In the genomic region with DNA sequence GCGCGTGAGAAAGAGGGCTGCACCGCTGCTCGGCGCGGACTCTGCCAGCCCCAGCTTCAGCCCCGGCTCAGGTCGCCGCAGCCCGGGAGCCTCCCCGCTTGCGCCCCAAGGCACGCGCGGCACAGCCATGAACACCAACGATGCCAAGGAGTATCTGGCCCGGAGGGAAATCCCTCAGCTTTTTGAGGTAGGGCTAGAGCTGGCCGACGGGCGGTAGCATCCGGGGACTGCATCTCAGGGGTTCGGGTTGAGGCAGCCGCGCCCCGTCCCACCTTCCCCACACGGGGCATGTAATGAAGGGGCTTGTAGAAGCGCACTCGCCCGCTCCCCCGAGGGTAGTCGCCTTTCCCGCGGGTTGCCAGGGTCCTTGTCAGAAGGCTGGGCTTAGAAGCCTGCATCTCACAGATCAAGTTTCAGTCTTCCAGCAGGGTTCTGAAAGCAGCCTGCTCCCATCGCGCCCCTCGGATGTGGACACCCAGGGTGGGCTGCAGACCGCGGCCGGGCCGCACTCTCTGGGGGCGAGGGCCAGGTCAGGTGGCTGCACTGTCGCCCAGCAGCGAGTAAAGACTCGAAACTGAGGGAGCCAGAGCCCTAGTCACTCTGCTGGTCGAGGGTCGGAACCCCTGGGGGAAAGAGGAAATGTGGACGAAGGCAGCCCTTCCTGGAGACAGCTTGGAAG, we compare ENCODE assay signal across 8 cellular contexts. TPM values are rescaled to one million over a fixed set of nuclear protein-coding genes. Genes with fewer than 3 reads are reported as not detected.
DNase-seq lines count a peak whose midpoint lies in the region; ATAC-seq and TF ChIP-seq lines count a peak whose summit lies in the region.

No MANE protein-coding gene starts in this region.

- intact Hi-C loops in upper lobe of right lung (cut with DNase I), result no loop called here

- no peaks in the 10 kb centered on the region for H3K36me3 ChIP-seq in MG63
- no peaks in the 10 kb centered on the region for H3K36me3 ChIP-seq in fibroblast of lung (ENCODE audit: control insufficient read depth, insufficient read depth, low read length)
- no peaks in the 10 kb centered on the region for H3K36me3 ChIP-seq in upper lobe of right lung

- H3K9ac ChIP-seq in fibroblast of lung (ENCODE audit: insufficient read depth, low read length), result peak overlapping the region; percentile 69

- no peak overlapping the region for H3K27ac Mint-ChIP-seq in neural crest cell (ENCODE audit: unreplicated experiment)

- H3K27me3 ChIP-seq in MG63 (no peaks in the 10 kb centered on the region; the same call in 1 of the 2 replicates), fibroblast of lung (ENCODE audit: control insufficient read depth, insufficient read depth, low read length) (no peaks in the 10 kb centered on the region), upper lobe of right lung (peaks cover 52% of the 10 kb centered on the region)

- H3K9me3 ChIP-seq in MG63 (no peaks in the 10 kb centered on the region), fibroblast of lung (ENCODE audit: control insufficient read depth, insufficient read depth, low read depth, low read length) (no peaks in the 10 kb centered on the region), upper lobe of right lung (no peaks in the 10 kb centered on the region)

- H3K9me3 Mint-ChIP-seq in neural crest cell, result no peaks in the 10 kb centered on the region

- no peaks in the 10 kb centered on the region for H4K20me1 ChIP-seq in fibroblast of lung (ENCODE audit: control insufficient read depth, extremely low read depth, insufficient read depth, low read length)

- H2AFZ ChIP-seq in fibroblast of lung (ENCODE audit: low read length), result peak overlapping the region; percentile 80

- H3K4me1 ChIP-seq in fibroblast of lung (ENCODE audit: control insufficient read depth, extremely low read depth, insufficient read depth, low read length) (peaks cover 7% of the 10 kb centered on the region), upper lobe of right lung (peaks cover 13% of the 10 kb centered on the region)

- H3K27ac ChIP-seq in fibroblast of lung (ENCODE audit: insufficient read depth, low read length), result peak overlapping the region; percentile 60
- H3K27ac ChIP-seq in upper lobe of right lung, result no peak overlapping the region

- H3K4me3 Mint-ChIP-seq in neural crest cell, result peak overlapping the region; percentile 77

- peak overlapping the region; percentile 87 for H3K4me2 ChIP-seq in fibroblast of lung (ENCODE audit: extremely low read depth, insufficient read depth, low read length)

- ATAC-seq in GM19328 (IDR thresholded peaks at IDR 0.05; ENCODE audit: unreplicated experiment) (peak; percentile 35), upper lobe of right lung (peak; percentile 54)

- peaks cover 23% of the 10 kb centered on the region for H3K79me2 ChIP-seq in fibroblast of lung (ENCODE audit: control insufficient read depth, insufficient read depth, low read length)

- H3K4me1 Mint-ChIP-seq in neural crest cell, result peaks cover 9% of the 10 kb centered on the region

- H3K4me3 ChIP-seq in AG09309 (ENCODE audit: control insufficient read depth, low read depth, low read length) (peak overlapping the region; percentile 98), MG63 (peak overlapping the region; percentile 65), fibroblast of lung (replicated peaks in 1 of 4; ENCODE audit: control extremely low read depth in 1 of 4, insufficient read depth in 1 of 4, low read depth in 3 of 4, low read length in 4 of 4) (peak overlapping the region; percentile 68 to 90 (median 86)), upper lobe of right lung (peak overlapping the region; percentile 43)

- TF ChIP-seq CTCF in AG09309 (IDR thresholded peaks at IDR 0.05; ENCODE audit: control insufficient read depth, insufficient read depth, low read depth, low read length, missing control alignments) (no peak), fibroblast of lung (conservative IDR thresholded peaks at IDR 0.05 in 1 of 2, IDR thresholded peaks at IDR 0.05 in 1 of 2; ENCODE audit: low read depth in 1 of 2, low read length in 2 of 2) (no peak), neural crest cell (conservative IDR thresholded peaks at IDR 0.05) (no peak), upper lobe of right lung (IDR thresholded peaks at IDR 0.05) (no peak)

- no peak for DNase-seq in AG09309 (ENCODE audit: low read depth)
- DNase-seq in MG63, result peak; percentile 46
- peak; percentile 16 for DNase-seq in activated T-cell treated with anti-CD3 and anti-CD28 coated beads for 4 hours
- peak; percentile 22 to 36 for DNase-seq in fibroblast of lung (ENCODE audit: low read depth in 2 of 2)
- DNase-seq in neural crest cell (ENCODE audit: low read depth, low spot score), result peak; percentile 42
- DNase-seq in upper lobe of right lung, result peak; percentile 58
- no peak for DNase-seq in NCI-H1436 treated with DMSO at 0.1 percent for 48 hours (lab: John Stamatoyannopoulos, UW)

- no peaks in the 10 kb centered on the region for H3K36me3 Mint-ChIP-seq in neural crest cell (ENCODE audit: low read depth)

- peaks cover 67% of the 10 kb centered on the region for H3K27me3 Mint-ChIP-seq in neural crest cell (ENCODE audit: low read depth)

RNA-seq across cellular contexts. Expression of a gene that starts 0.5 kb away (rescaled TPM):
- 10.9 and 26.7 TPM in 2 replicates for total RNA-seq in MG63 (2014; rRNA removed; shearing (Covaris generic); ENCODE audit: low replicate concordance)
- total RNA-seq in fibroblast of lung (21.6 and 87.7 TPM in 2 replicates), neural crest cell (1.1 and 1.7 TPM in 2 replicates), upper lobe of right lung (not detected)
- 37.9 and 67.6 TPM in 2 replicates for polyA plus RNA-seq in fibroblast of lung
- 36.2 and 62.7 TPM in 2 replicates for polyA plus RNA-seq in fibroblast of lung (2012)
- polyA minus RNA-seq in fibroblast of lung (ENCODE audit: low replicate concordance), result 19.7 and 24.9 TPM in 2 replicates

Comparison
In these comparisons a context has a peak if more than half of its experiments do, and no peak if none do; other contexts are left out.
1. DNase-seq: peak in MG63 (single experiment), activated T-cell treated with anti-CD3 and anti-CD28 coated beads for 4 hours (single experiment), fibroblast of lung (2 of 2), neural crest cell (single experiment) and upper lobe of right lung (single experiment); none in AG09309 (single experiment) and NCI-H1436 treated with DMSO at 0.1 percent for 48 hours (single experiment).
2. H3K4me3 ChIP-seq: peak in every context shown above with its lines; median percentile 98 in AG09309; 86 in fibroblast of lung; 65 in MG63; 43 in upper lobe of right lung.